In genomic region chrX:11395859-11396258, GRCh38 we compare ENCODE assay signal across 18 cellular contexts.
"Had no signal": no experiment of that assay in that cellular context is flagged by ENCODE, and none has a peak within 500 bp of the region (broad histone marks: within the 10 kb centered on the region; RNA-seq: fewer than 3 reads in every experiment).

No MANE protein-coding gene starts in this region.

- H3K4me2 ChIP-seq: smooth muscle cell had no signal

- H3K27ac ChIP-seq: esophagus squamous epithelium, foreskin keratinocyte, left ventricle myocardium inferior, lower lobe of right lung, right atrium auricular region, upper lobe of right lung, vagina had no signal

- H3K4me3 ChIP-seq: esophagus squamous epithelium, left ventricle myocardium inferior, lower lobe of right lung, right atrium auricular region, smooth muscle cell, upper lobe of right lung, vagina had no signal

- H3K9me3 ChIP-seq: esophagus squamous epithelium, left ventricle myocardium inferior, lower lobe of right lung, right atrium auricular region, upper lobe of right lung, vagina had no signal

- DNase-seq: effector memory CD8-positive, alpha-beta T cell; esophagus squamous epithelium; foreskin keratinocyte; immature natural killer cell; kidney; left cardiac atrium; left ventricle myocardium inferior; lower lobe of right lung; midbrain; naive B cell; occipital lobe; posterior cingulate gyrus; stimulated activated CD4-positive, alpha-beta T cell treated with anti-CD3 and anti-CD28 coated beads, Interleukin-2, amount 100 ng/mL, for 48 hours; stimulated activated naive CD4-positive, alpha-beta T cell treated with Interleukin-2 at 50 U/mL for 16 hours; upper lobe of right lung had no signal

- H3K27me3 ChIP-seq: esophagus squamous epithelium, foreskin keratinocyte, right atrium auricular region, upper lobe of right lung, vagina had no signal

- H3K36me3 ChIP-seq: esophagus squamous epithelium, left ventricle myocardium inferior, lower lobe of right lung, right atrium auricular region, upper lobe of right lung, vagina had no signal

- ATAC-seq: effector memory CD8-positive, alpha-beta T cell; foreskin keratinocyte; left cardiac atrium; lower lobe of right lung; upper lobe of right lung had no signal

- H3K4me1 ChIP-seq: foreskin keratinocyte, left ventricle myocardium inferior, lower lobe of right lung, right atrium auricular region, upper lobe of right lung, vagina had no signal
